In genomic region chrX:144188489-144188888, GRCh38 we compare ENCODE assay signal across 5 cellular contexts.
DNase-seq lines count a peak whose midpoint lies in the region; ATAC-seq, FAIRE-seq and TF ChIP-seq lines count a peak whose summit lies in the region.
"Not testable (repeated sequence)": the region's sequence is repeated elsewhere in the genome, so short reads cannot be mapped to it uniquely, and the experiment has no call there.

No MANE protein-coding gene starts in this region.

- H3K27me3 Mint-ChIP-seq in activated T-helper 17 cell treated with anti-CD3 and anti-CD28 coated beads, Interleukin-2, amount 50 U/mL, for 72 hours = not testable (repeated sequence)

- not testable (repeated sequence) for TF ChIP-seq CTCF in foreskin keratinocyte (conservative IDR thresholded peaks at IDR 0.05)

- peak; percentile 51 for ATAC-seq in activated T-helper 17 cell treated with anti-CD3 and anti-CD28 coated beads, Interleukin-2, amount 50 U/mL, for 72 hours (replicated peaks)
- ATAC-seq in foreskin keratinocyte = peak; percentile 52
- ATAC-seq in stimulated activated naive CD8-positive, alpha-beta T cell treated with anti-CD3 and anti-CD28 coated beads, Interleukin-15, Interleukin-2, amounts not matched to agents 100 U/mL and 50 U/mL, for 24 hours = peak; percentile 43

- not testable (repeated sequence) for H3K4me1 Mint-ChIP-seq in activated T-helper 17 cell treated with anti-CD3 and anti-CD28 coated beads, Interleukin-2, amount 50 U/mL, for 72 hours

- H3K4me1 ChIP-seq in foreskin keratinocyte = not testable (repeated sequence)

- H3K9me3 Mint-ChIP-seq in activated T-helper 17 cell treated with anti-CD3 and anti-CD28 coated beads, Interleukin-2, amount 50 U/mL, for 72 hours = not testable (repeated sequence)

- FAIRE-seq in GM12892 (lab: Jason Lieb, UNC) (peak; percentile 68), HTR-8/SVneo (lab: Jason Lieb, UNC) (peak; percentile 95)

- not testable (repeated sequence) for H3K36me3 Mint-ChIP-seq in activated T-helper 17 cell treated with anti-CD3 and anti-CD28 coated beads, Interleukin-2, amount 50 U/mL, for 72 hours (ENCODE audit: low read depth)

- not testable (repeated sequence) for TF ChIP-seq POLR2A in GM12892 (IDR thresholded peaks at IDR 0.05; ENCODE audit: low read depth, low read length)

- not testable (repeated sequence) for H3K27ac Mint-ChIP-seq in activated T-helper 17 cell treated with anti-CD3 and anti-CD28 coated beads, Interleukin-2, amount 50 U/mL, for 72 hours

- not testable (repeated sequence) for DNase-seq in GM12892 (ENCODE audit: insufficient read length); HTR-8/SVneo (ENCODE audit: insufficient read length, low spot score); foreskin keratinocyte; stimulated activated naive CD8-positive, alpha-beta T cell treated with anti-CD3 and anti-CD28 coated beads, Interleukin-15, Interleukin-2, amounts not matched to agents 100 U/mL and 50 U/mL, for 24 hours

- not testable (repeated sequence) for H3K27ac ChIP-seq in foreskin keratinocyte

- H3K27me3 ChIP-seq in foreskin keratinocyte = not testable (repeated sequence)

- H3K4me3 Mint-ChIP-seq in activated T-helper 17 cell treated with anti-CD3 and anti-CD28 coated beads, Interleukin-2, amount 50 U/mL, for 72 hours = not testable (repeated sequence)
